ENCODE assay signal across 14 cellular contexts in the genomic region with DNA sequence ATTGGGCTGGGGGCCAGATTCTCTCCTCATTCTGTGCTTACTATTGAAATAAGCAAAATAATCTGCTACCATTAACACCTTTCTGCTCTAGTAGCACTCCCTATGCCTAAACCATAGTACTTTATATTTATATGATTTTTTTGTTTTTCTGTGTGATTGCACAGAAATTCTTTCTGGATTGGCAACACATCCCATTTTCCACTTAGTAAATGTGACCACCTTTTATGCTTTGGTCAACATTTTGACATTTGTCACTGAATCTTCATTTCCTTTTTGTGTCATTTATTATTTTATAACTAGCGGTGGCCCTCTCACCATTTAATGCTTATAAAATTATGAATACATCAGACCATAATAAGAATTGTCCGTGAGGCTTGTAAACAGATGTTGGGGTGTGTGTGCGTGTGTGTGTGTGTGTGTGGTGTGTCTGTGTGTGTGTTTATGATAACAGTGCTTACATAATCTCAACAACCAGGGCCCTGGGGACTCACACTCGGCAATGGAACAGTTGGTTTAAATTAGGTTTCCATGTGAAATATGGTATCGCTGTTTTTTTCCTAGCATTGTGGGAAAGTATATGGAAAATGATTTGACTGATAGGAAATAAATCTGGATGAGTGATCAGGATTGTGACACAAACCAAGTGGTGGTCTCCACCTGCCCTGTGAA.
"Had no signal": no experiment of that assay in that cellular context is flagged by ENCODE, and none has a peak within 500 bp of the region (broad histone marks: within the 10 kb centered on the region; RNA-seq: fewer than 3 reads in every experiment).

No MANE protein-coding gene starts in this region.

- DNase-seq: activated naive CD4-positive, alpha-beta T cell treated with anti-CD3 and anti-CD28 coated beads, Interleukin-2, amount 10 ng/mL, durations not matched to agents 7 days and 5 days; activated T-cell treated with anti-CD3 and anti-CD28 coated beads, Interleukin-2, amount 50 U/mL, for 24 hours; caudate nucleus; hippocampal formation; naive thymus-derived CD8-positive, alpha-beta T cell; pancreas; stimulated activated CD4-positive, alpha-beta T cell treated with anti-CD3 and anti-CD28 coated beads, Interleukin-12 subunit alpha, Interleukin-12 subunit beta, amount 100 ng/mL, for 4 hours; stimulated activated CD4-positive, alpha-beta T cell treated with anti-CD3 and anti-CD28 coated beads, Interleukin-2, amount 100 ng/mL, for 24 hours; stomach; SW 1271; testis had no signal

- ATAC-seq: gastroesophageal sphincter; naive thymus-derived CD8-positive, alpha-beta T cell had no signal

- H3K4me3 ChIP-seq: coronary artery, esophagus muscularis mucosa, gastroesophageal sphincter, pancreas, stomach, testis had no signal
